10 cellular contexts compared by ENCODE assay signal in the genomic region with DNA sequence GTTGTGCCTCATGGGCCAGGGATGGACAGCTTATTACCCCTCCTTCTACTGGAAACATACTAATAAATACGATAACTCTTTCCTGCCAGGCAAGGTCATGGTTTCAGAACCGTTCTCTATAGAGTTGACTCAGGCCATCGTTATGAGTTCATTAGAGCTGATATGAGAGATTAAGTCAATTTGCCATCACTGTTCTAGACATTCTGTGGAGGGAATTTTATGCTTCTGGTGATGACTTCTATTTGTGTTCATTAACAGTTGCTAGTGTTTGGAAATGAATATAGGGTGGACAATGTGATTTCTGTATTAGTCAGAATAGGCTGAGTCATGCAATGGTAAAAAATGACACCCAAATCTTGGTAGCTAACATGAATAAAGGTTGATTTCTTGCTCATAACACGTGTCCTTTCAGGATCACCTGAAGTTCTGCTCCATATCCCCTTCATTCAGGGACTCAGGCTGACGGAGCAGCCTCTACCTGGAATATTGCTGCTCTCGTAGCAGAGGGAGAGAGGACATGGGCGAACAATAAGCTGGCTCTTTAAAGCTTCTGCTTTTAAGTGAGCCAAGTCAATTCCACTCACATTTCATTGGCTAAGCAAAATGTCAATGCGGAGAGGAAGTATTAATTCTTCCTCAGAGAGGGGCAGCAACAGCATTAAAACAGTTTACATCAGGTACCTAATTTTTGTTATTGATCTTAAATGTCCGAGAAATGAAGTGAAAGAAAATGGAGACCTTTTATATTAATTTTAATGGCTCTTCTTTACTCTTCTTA. TPM values are rescaled to one million over a fixed set of nuclear protein-coding genes. Genes with fewer than 3 reads are reported as not detected.
DNase-seq lines count a peak whose midpoint lies in the region; ATAC-seq and TF ChIP-seq lines count a peak whose summit lies in the region.
"Had no signal": no experiment of that assay in that cellular context is flagged by ENCODE, and none has a peak within 500 bp of the region (broad histone marks: within the 10 kb centered on the region; RNA-seq: fewer than 3 reads in every experiment).

No MANE protein-coding gene starts in this region.

- H4K20me1 ChIP-seq in H9 (ENCODE audit: control insufficient read depth, insufficient read depth, insufficient read length): no peaks in the 10 kb centered on the region
- H4K20me1 ChIP-seq in hepatocyte (ENCODE audit: insufficient read depth, poor library complexity, severe bottlenecking): no peaks in the 10 kb centered on the region

- no peak overlapping the region for H3K23ac ChIP-seq in H9 (ENCODE audit: insufficient read length, low read depth, low read length)

- H4K91ac ChIP-seq in H9 (ENCODE audit: insufficient read length, low read depth, low read length): no peak overlapping the region

- H3K14ac ChIP-seq in H9 (ENCODE audit: insufficient read depth, low read length): no peak overlapping the region

- no peak overlapping the region for H3K18ac ChIP-seq in H9 (ENCODE audit: insufficient read length, low read depth, low read length)

- H3K4me1 Mint-ChIP-seq in H9: peaks cover 11 to 12% of the 10 kb centered on the region in 2 experiments
- H3K4me1 Mint-ChIP-seq in memory B cell: peaks cover 4% of the 10 kb centered on the region
- peaks cover 14% of the 10 kb centered on the region for H3K4me1 Mint-ChIP-seq in nephron progenitor cell
- H3K4me1 Mint-ChIP-seq: activated naive CD8-positive, alpha-beta T cell treated with anti-CD3 and anti-CD28 coated beads, Interleukin-2, amount 10 ng/mL, durations not matched to agents 7 days and 5 days had no signal

- H3K9me3 ChIP-seq in H9 (ENCODE audit: control insufficient read depth, low read depth, low read length) (no peaks in the 10 kb centered on the region), hepatocyte (ENCODE audit: low read depth) (no peaks in the 10 kb centered on the region)
- H3K9me3 ChIP-seq: neutrophil had no signal

- no peak overlapping the region for H3K27ac Mint-ChIP-seq in H9
- H3K27ac Mint-ChIP-seq in memory B cell: no peak overlapping the region
- no peak overlapping the region for H3K27ac Mint-ChIP-seq in nephron progenitor cell
- H3K27ac Mint-ChIP-seq: activated naive CD8-positive, alpha-beta T cell treated with anti-CD3 and anti-CD28 coated beads, Interleukin-2, amount 10 ng/mL, durations not matched to agents 7 days and 5 days had no signal

- peak overlapping the region; percentile 23 for H2BK12ac ChIP-seq in H9 (ENCODE audit: insufficient read length, low read depth, low read length)

- no peak overlapping the region for H2AK5ac ChIP-seq in H9 (ENCODE audit: insufficient read length, low read length)

- no peak overlapping the region for H4K8ac ChIP-seq in H9 (replicated peaks; ENCODE audit: insufficient read length, low read depth, low read length)

- H2AFZ ChIP-seq in H9 (ENCODE audit: low read length) (peak overlapping the region; percentile 32), hepatocyte (no peak overlapping the region)

- no peaks in the 10 kb centered on the region for H3K79me2 ChIP-seq in H9 (ENCODE audit: insufficient read depth, low read length)
- no peaks in the 10 kb centered on the region for H3K79me2 ChIP-seq in hepatocyte

- H3K56ac ChIP-seq in H9 (ENCODE audit: insufficient read length, low read depth, low read length): no peak overlapping the region

- no peaks in the 10 kb centered on the region for H3K79me1 ChIP-seq in H9 (ENCODE audit: insufficient read depth, low read depth, low read length, poor library complexity, severe bottlenecking)

- H3K27ac ChIP-seq in H9 (ENCODE audit: insufficient read length, low read depth, low read length) (no peak overlapping the region), hepatocyte (no peak overlapping the region)
- H3K27ac ChIP-seq: neutrophil had no signal

- H3K27me3 ChIP-seq in H9 (ENCODE audit: insufficient read depth, low read length) (no peaks in the 10 kb centered on the region), hepatocyte (no peaks in the 10 kb centered on the region)

- H3K4me1 ChIP-seq in H9 (ENCODE audit: insufficient read depth, low read length): no peaks in the 10 kb centered on the region
- peaks cover 13% of the 10 kb centered on the region for H3K4me1 ChIP-seq in hepatocyte (ENCODE audit: insufficient read depth)

- H4K5ac ChIP-seq in H9 (ENCODE audit: insufficient read length, low read depth, low read length): no peak overlapping the region

- H3K9me2 ChIP-seq in hepatocyte (replicated peaks; ENCODE audit: insufficient read depth): no peaks in the 10 kb centered on the region

- no peak for TF ChIP-seq CTCF in H9 (conservative IDR thresholded peaks at IDR 0.05)
- TF ChIP-seq CTCF in nephron progenitor cell (IDR thresholded peaks at IDR 0.05): no peak
- TF ChIP-seq CTCF in hepatocyte (IDR thresholded peaks at IDR 0.05; ENCODE audit: poor library complexity): no peak

- H3T11ph ChIP-seq in H9 (ENCODE audit: low read length): no peak overlapping the region

- H3K9me3 Mint-ChIP-seq in H9 (peaks cover 3 to 4% of the 10 kb centered on the region in 2 experiments; a peak in 2 of 5 replicates), memory B cell (no peaks in the 10 kb centered on the region), nephron progenitor cell (peaks cover 19% of the 10 kb centered on the region)
- H3K9me3 Mint-ChIP-seq: activated naive CD8-positive, alpha-beta T cell treated with anti-CD3 and anti-CD28 coated beads, Interleukin-2, amount 10 ng/mL, durations not matched to agents 7 days and 5 days had no signal

- no peak overlapping the region for H3K4me2 ChIP-seq in H9 (ENCODE audit: insufficient read depth, insufficient read length, low read length)
- H3K4me2 ChIP-seq in hepatocyte: no peak overlapping the region

- H2BK20ac ChIP-seq in H9 (ENCODE audit: low read depth, low read length, poor library complexity, severe bottlenecking): no peak overlapping the region

- no peak overlapping the region for H3K9ac ChIP-seq in H9 (ENCODE audit: extremely low read depth, insufficient read length, low read length)

- H3K36me3 ChIP-seq in hepatocyte (replicated peaks; ENCODE audit: insufficient read depth, low read depth): no peaks in the 10 kb centered on the region
- H3K36me3 ChIP-seq: neutrophil had no signal

- 0 out of 2 replicates have a peak overlapping the region, but pooled peaks have one; percentile 45 for H2BK15ac ChIP-seq in H9 (ENCODE audit: low read depth, low read length)

- H3K23me2 ChIP-seq in H9 (ENCODE audit: insufficient read length, low read depth, low read length, poor library complexity, severe bottlenecking): no peaks in the 10 kb centered on the region

- H3K4ac ChIP-seq in H9 (ENCODE audit: low read depth, low read length): no peak overlapping the region

- no peak overlapping the region for H3K4me3 ChIP-seq in hepatocyte

- peak; percentile 82 for ATAC-seq in GM18861 (IDR thresholded peaks at IDR 0.05; ENCODE audit: unreplicated experiment)
- ATAC-seq in memory B cell (ENCODE audit: low read depth): peak; percentile 39

- no peak overlapping the region for H2BK5ac ChIP-seq in H9 (ENCODE audit: insufficient read length, low read length)

- H3K36me3 Mint-ChIP-seq in H9 (ENCODE audit: insufficient read depth in 1 of 3, low read depth in 3 of 3): peaks cover 0 to 5% (median 2%) of the 10 kb centered on the region in 3 experiments; a peak in 2 of 7 replicates
- no peaks in the 10 kb centered on the region for H3K36me3 Mint-ChIP-seq in memory B cell
- no peaks in the 10 kb centered on the region for H3K36me3 Mint-ChIP-seq in nephron progenitor cell (ENCODE audit: low read depth)
- H3K36me3 Mint-ChIP-seq: activated naive CD8-positive, alpha-beta T cell treated with anti-CD3 and anti-CD28 coated beads, Interleukin-2, amount 10 ng/mL, durations not matched to agents 7 days and 5 days had no signal

- no peak overlapping the region for H2BK120ac ChIP-seq in H9 (ENCODE audit: low read depth, low read length, poor library complexity, severe bottlenecking)

- DNase-seq in H9 (no peak), LHCN-M2 (ENCODE audit: low read depth) (peak; percentile 78), memory B cell (ENCODE audit: low spot score in 2 of 2) (no peak), NCI-H748 (lab: John Stamatoyannopoulos, UW; ENCODE audit: unreplicated experiment) (no peak), NCI-H2081 treated with DMSO at 0.1 percent for 48 hours (lab: John Stamatoyannopoulos, UW) (no peak), nephron progenitor cell (no peak), hepatocyte (ENCODE audit: low spot score) (no peak)
- DNase-seq: activated naive CD8-positive, alpha-beta T cell treated with anti-CD3 and anti-CD28 coated beads, Interleukin-2, amount 10 ng/mL, durations not matched to agents 7 days and 5 days had no signal

- H3K4me3 Mint-ChIP-seq in H9 (no peak overlapping the region; a peak in 1 of 5 replicates), memory B cell (no peak overlapping the region), nephron progenitor cell (no peak overlapping the region)
- H3K4me3 Mint-ChIP-seq: activated naive CD8-positive, alpha-beta T cell treated with anti-CD3 and anti-CD28 coated beads, Interleukin-2, amount 10 ng/mL, durations not matched to agents 7 days and 5 days had no signal

- WGBS in H9 (ENCODE audit: extremely low coverage, insufficient read length, low lambda C conversion rate): no CpG with 5 or more reads among the region's 9 CpGs
- WGBS in hepatocyte (ENCODE audit: low lambda C conversion rate, missing lambda C conversion rate): 70% methylated on average over 9 of the region's 9 CpGs

- H3K27me3 Mint-ChIP-seq in H9 (ENCODE audit: low read depth) (peaks cover 5% of the 10 kb centered on the region; the same call in 1 of the 2 replicates), memory B cell (peaks cover 9% of the 10 kb centered on the region), nephron progenitor cell (ENCODE audit: low read depth, poor library complexity) (peaks cover 3% of the 10 kb centered on the region)

RNA-seq across cellular contexts. Expression of gene TBPL2, which starts 18.6 kb away (rescaled TPM):
- not detected in 2 replicates for total RNA-seq in H9 (2021)
- not detected in 2 replicates for total RNA-seq in LHCN-M2 (2014; rRNA removed)
- not detected for polyA plus RNA-seq in LHCN-M2 (2012)
- total RNA-seq in hepatocyte: 0.27 TPM in 1 of 2 replicates, not detected in the other
- polyA plus RNA-seq in hepatocyte: 0.23 and 0.27 TPM in 2 replicates
- total RNA-seq: activated naive CD8-positive, alpha-beta T cell treated with anti-CD3 and anti-CD28 coated beads, Interleukin-2, amount 10 ng/mL, durations not matched to agents 7 days and 5 days had no signal

RNA-seq across cellular contexts. Expression of gene ATG14, which starts 47.4 kb away (rescaled TPM):
- 11.8 and 13.6 TPM in 2 replicates for total RNA-seq in H9 (2021)
- total RNA-seq in LHCN-M2 (2014; rRNA removed): 9.0 and 9.5 TPM in 2 replicates
- polyA plus RNA-seq in LHCN-M2 (2012): 3.8 TPM
- 15.1 and 16.6 TPM in 2 replicates for total RNA-seq in hepatocyte
- 3.3 and 4.5 TPM in 2 replicates for polyA plus RNA-seq in hepatocyte
